ENCODE assay signal across 8 cellular contexts in the genomic region with DNA sequence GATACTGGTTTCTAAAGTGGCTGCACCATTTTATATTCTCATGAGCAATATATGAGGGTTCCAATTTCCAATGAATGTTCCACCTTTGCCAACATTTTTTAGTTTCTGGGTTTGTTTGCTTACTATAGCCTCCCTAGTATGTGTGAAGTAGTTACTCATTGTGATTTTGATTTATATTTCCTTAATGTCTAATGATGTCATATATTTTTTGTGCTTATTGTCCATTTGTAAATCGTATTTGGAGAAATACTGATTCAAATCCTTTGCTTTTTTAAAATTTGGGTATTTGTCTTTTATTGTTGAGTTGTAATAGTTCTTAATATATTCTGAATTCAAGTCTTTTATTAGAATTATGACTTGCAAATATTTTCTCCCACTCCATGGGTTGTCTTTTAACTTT.
"Had no signal": no experiment of that assay in that cellular context is flagged by ENCODE, and none has a peak within 500 bp of the region (broad histone marks: within the 10 kb centered on the region; RNA-seq: fewer than 3 reads in every experiment).

No MANE protein-coding gene starts in this region.

- FAIRE-seq: G401.6, GM12878, GM12891, GM12892, GM18507, GM19239 had no signal

- DNase-seq: GDM1, GF-D8 had no signal

- ATAC-seq: GM12878 had no signal

- H3K4me3 ChIP-seq: GM12878 had no signal
